22 cellular contexts compared by ENCODE assay signal in the genomic region with DNA sequence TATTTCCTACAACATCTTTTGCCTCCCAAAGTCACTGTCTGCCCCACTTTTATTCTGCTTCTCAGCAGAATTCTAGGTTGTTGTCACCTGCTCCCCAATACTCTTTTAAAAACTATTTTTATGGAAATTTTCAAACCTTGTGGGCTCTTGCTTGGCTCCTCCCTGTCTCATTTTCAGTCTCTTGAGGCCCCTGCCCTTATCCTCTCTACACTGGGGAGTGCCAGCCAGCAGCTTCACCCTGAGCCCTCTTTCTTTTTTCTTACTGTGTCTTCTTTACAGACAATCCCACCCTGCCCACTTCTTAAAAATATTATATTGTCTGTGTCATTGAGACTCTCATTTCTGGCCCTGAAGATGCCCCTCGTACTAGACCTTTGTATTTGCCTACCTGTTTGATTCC.
A peak's percentile ranks its signal among the peaks of the same experiment; 100 is the strongest.
DNase-seq lines count a peak whose midpoint lies in the region; ATAC-seq and TF ChIP-seq lines count a peak whose summit lies in the region.
"Had no signal": no experiment of that assay in that cellular context is flagged by ENCODE, and none has a peak within 500 bp of the region (broad histone marks: within the 10 kb centered on the region; RNA-seq: fewer than 3 reads in every experiment).

No MANE protein-coding gene starts in this region.

- peak overlapping the region; percentile 85 for H3K4me3 Mint-ChIP-seq in activated CD4-positive, alpha-beta T cell treated with anti-CD3 and anti-CD28 coated beads, Interleukin-2, amount 10 ng/mL, durations not matched to agents 24 days and 14 days
- H3K4me3 Mint-ChIP-seq in CD4-positive, alpha-beta T cell: no peak overlapping the region
- peak overlapping the region; percentile 50 for H3K4me3 Mint-ChIP-seq in activated CD8-positive, alpha-beta T cell treated with anti-CD3 and anti-CD28 coated beads for 36 hours
- H3K4me3 Mint-ChIP-seq in endodermal cell: no peak overlapping the region
- H3K4me3 Mint-ChIP-seq: B cell had no signal

- H3K36me3 ChIP-seq in endodermal cell (ENCODE audit: control insufficient read depth, insufficient read depth, low read length): peaks cover 6% of the 10 kb centered on the region
- H3K36me3 ChIP-seq: brain microvascular endothelial cell, vagina had no signal

- H3K27ac ChIP-seq in CD4-positive, alpha-beta T cell (ENCODE audit: low read depth, low read length): no peak overlapping the region
- H3K27ac ChIP-seq in endodermal cell (ENCODE audit: low read depth, low read length): no peak overlapping the region
- H3K27ac ChIP-seq: brain microvascular endothelial cell, foreskin keratinocyte, suprapubic skin, vagina had no signal

- H3K9me3 ChIP-seq in CD4-positive, alpha-beta T cell (ENCODE audit: control insufficient read depth, low read length): no peaks in the 10 kb centered on the region
- H3K9me3 ChIP-seq in endodermal cell (ENCODE audit: control insufficient read depth, low read length): no peaks in the 10 kb centered on the region
- H3K9me3 ChIP-seq: suprapubic skin, vagina had no signal

- peak; percentile 57 for ATAC-seq in CD4-positive, alpha-beta T cell (ENCODE audit: poor library complexity)
- no peak for ATAC-seq in activated CD8-positive, alpha-beta T cell treated with anti-CD3 and anti-CD28 coated beads for 36 hours
- ATAC-seq in GM18502 (IDR thresholded peaks at IDR 0.05; ENCODE audit: poor library complexity, unreplicated experiment): no peak

- no peak overlapping the region for H3K4me3 ChIP-seq in endodermal cell (ENCODE audit: low read length)
- H3K4me3 ChIP-seq: suprapubic skin, vagina had no signal

- 98 to 100% methylated on average over 1 of the region's 1 CpG for WGBS in endodermal cell (ENCODE audit: insufficient coverage in 1 of 2, insufficient read length in 1 of 2), 2 experiments

- CTCF ChIA-PET in CD4-positive, alpha-beta T cell (lab: Charles Lee): no interaction called here
- CTCF ChIA-PET in activated CD8-positive, alpha-beta T cell treated with anti-CD3 and anti-CD28 coated beads for 36 hours (lab: Charles Lee): interaction anchor here (1.1 to 1.5 kb wide), 2 partner anchors 81 to 181 kb away, joined by 3 to 4 read pairs; no protein-coding TSS in a partner anchor

- POLR2A ChIA-PET in CD4-positive, alpha-beta T cell (lab: Charles Lee): interaction anchor here (1.4 to 3.1 kb wide), 2 partner anchors 15 to 119 kb away, joined by 4 to 25 read pairs; partner anchors contain the start of gene RABGEF1
- POLR2A ChIA-PET in activated CD8-positive, alpha-beta T cell treated with anti-CD3 and anti-CD28 coated beads for 36 hours (lab: Charles Lee): interaction anchor here (0.5 to 1.6 kb wide), 3 partner anchors 12 to 117 kb away, joined by 3 to 6 read pairs (median 4); no protein-coding TSS in a partner anchor

- H3K9me3 Mint-ChIP-seq in activated CD4-positive, alpha-beta T cell treated with anti-CD3 and anti-CD28 coated beads, Interleukin-2, amount 10 ng/mL, durations not matched to agents 24 days and 14 days: no peaks in the 10 kb centered on the region
- H3K9me3 Mint-ChIP-seq in CD4-positive, alpha-beta T cell: no peaks in the 10 kb centered on the region
- no peaks in the 10 kb centered on the region for H3K9me3 Mint-ChIP-seq in activated CD8-positive, alpha-beta T cell treated with anti-CD3 and anti-CD28 coated beads for 36 hours
- no peaks in the 10 kb centered on the region for H3K9me3 Mint-ChIP-seq in endodermal cell

- peaks cover 15% of the 10 kb centered on the region for H3K4me1 Mint-ChIP-seq in activated CD4-positive, alpha-beta T cell treated with anti-CD3 and anti-CD28 coated beads, Interleukin-2, amount 10 ng/mL, durations not matched to agents 24 days and 14 days
- H3K4me1 Mint-ChIP-seq in CD4-positive, alpha-beta T cell (ENCODE audit: low read depth): peaks cover 15% of the 10 kb centered on the region
- H3K4me1 Mint-ChIP-seq in activated CD8-positive, alpha-beta T cell treated with anti-CD3 and anti-CD28 coated beads for 36 hours (ENCODE audit: low read depth): peaks cover 15% of the 10 kb centered on the region
- H3K4me1 Mint-ChIP-seq in endodermal cell: peaks cover 2% of the 10 kb centered on the region
- H3K4me1 Mint-ChIP-seq: B cell had no signal

- peak overlapping the region; percentile 100 for H3K27ac Mint-ChIP-seq in activated CD4-positive, alpha-beta T cell treated with anti-CD3 and anti-CD28 coated beads, Interleukin-2, amount 10 ng/mL, durations not matched to agents 24 days and 14 days
- H3K27ac Mint-ChIP-seq in CD4-positive, alpha-beta T cell: peak overlapping the region; percentile 93
- peak overlapping the region; percentile 94 for H3K27ac Mint-ChIP-seq in activated CD8-positive, alpha-beta T cell treated with anti-CD3 and anti-CD28 coated beads for 36 hours
- H3K27ac Mint-ChIP-seq in endodermal cell: peak overlapping the region; percentile 40
- H3K27ac Mint-ChIP-seq: B cell had no signal

- no peak for TF ChIP-seq CTCF in CD4-positive, alpha-beta T cell (IDR thresholded peaks at IDR 0.05)
- TF ChIP-seq CTCF in activated CD8-positive, alpha-beta T cell treated with anti-CD3 and anti-CD28 coated beads for 36 hours (IDR thresholded peaks at IDR 0.05): no peak
- no peak for TF ChIP-seq CTCF in endodermal cell (conservative IDR thresholded peaks at IDR 0.05)

- no peak for DNase-seq in activated CD4-positive, alpha-beta T cell treated with anti-CD3 and anti-CD28 coated beads, Interleukin-2, amount 10 ng/mL, durations not matched to agents 24 days and 14 days
- no peak for DNase-seq in activated CD4-positive, alpha-beta T cell treated with anti-CD3 and anti-CD28 coated beads, Interleukin-2, amount 50 U/mL, for 4 hours
- no peak for DNase-seq in CD4-positive, alpha-beta T cell
- DNase-seq in activated CD8-positive, alpha-beta T cell treated with anti-CD3 and anti-CD28 coated beads for 36 hours: no peak
- no peak for DNase-seq in endodermal cell
- DNase-seq in SIG-M5 (lab: John Stamatoyannopoulos, UW): no peak
- DNase-seq in NCI-H774 (lab: John Stamatoyannopoulos, UW): no peak
- DNase-seq: activated CD4-positive, CD25-positive, alpha-beta regulatory T cell; brain microvascular endothelial cell; dermis blood vessel endothelial cell; foreskin keratinocyte; HCEC 1CT; KBM-7; mammary epithelial cell; NCI-H187 treated with DMSO at 0.1 percent for 48 hours; NCI-H226; retina; T1000 had no signal

- peaks cover 5% of the 10 kb centered on the region for H3K36me3 Mint-ChIP-seq in activated CD4-positive, alpha-beta T cell treated with anti-CD3 and anti-CD28 coated beads, Interleukin-2, amount 10 ng/mL, durations not matched to agents 24 days and 14 days (ENCODE audit: low read depth)
- peaks cover 43% of the 10 kb centered on the region for H3K36me3 Mint-ChIP-seq in CD4-positive, alpha-beta T cell (ENCODE audit: low read depth)
- H3K36me3 Mint-ChIP-seq in activated CD8-positive, alpha-beta T cell treated with anti-CD3 and anti-CD28 coated beads for 36 hours (ENCODE audit: low read depth): peaks cover 2% of the 10 kb centered on the region
- peaks cover 12% of the 10 kb centered on the region for H3K36me3 Mint-ChIP-seq in endodermal cell (ENCODE audit: low read depth)

- no peaks in the 10 kb centered on the region for H3K27me3 Mint-ChIP-seq in activated CD4-positive, alpha-beta T cell treated with anti-CD3 and anti-CD28 coated beads, Interleukin-2, amount 10 ng/mL, durations not matched to agents 24 days and 14 days
- no peaks in the 10 kb centered on the region for H3K27me3 Mint-ChIP-seq in CD4-positive, alpha-beta T cell
- H3K27me3 Mint-ChIP-seq in activated CD8-positive, alpha-beta T cell treated with anti-CD3 and anti-CD28 coated beads for 36 hours: no peaks in the 10 kb centered on the region
- H3K27me3 Mint-ChIP-seq in endodermal cell (ENCODE audit: insufficient read depth): no peaks in the 10 kb centered on the region
- H3K27me3 Mint-ChIP-seq: B cell had no signal

- H3K27me3 ChIP-seq in CD4-positive, alpha-beta T cell (ENCODE audit: control insufficient read depth, insufficient read depth, low read length): no peaks in the 10 kb centered on the region
- no peaks in the 10 kb centered on the region for H3K27me3 ChIP-seq in endodermal cell (ENCODE audit: control insufficient read depth, insufficient read depth, low read length, poor library complexity, severe bottlenecking)
- H3K27me3 ChIP-seq: brain microvascular endothelial cell, foreskin keratinocyte, suprapubic skin, vagina had no signal

- intact Hi-C loops in activated CD4-positive, alpha-beta T cell treated with anti-CD3 and anti-CD28 coated beads, Interleukin-2, amount 10 ng/mL, durations not matched to agents 24 days and 14 days (cut with micrococcal nuclease): no loop called here
- intact Hi-C loops in CD4-positive, alpha-beta T cell (cut with DNase I, micrococcal nuclease): no loop called here
- intact Hi-C loops in activated CD8-positive, alpha-beta T cell treated with anti-CD3 and anti-CD28 coated beads for 36 hours (cut with micrococcal nuclease): no loop called here

- H3K4me1 ChIP-seq in endodermal cell (ENCODE audit: control insufficient read depth, insufficient read depth, low read length): no peaks in the 10 kb centered on the region
- H3K4me1 ChIP-seq: foreskin keratinocyte, suprapubic skin, vagina had no signal

- H3K9ac ChIP-seq in endodermal cell (ENCODE audit: extremely low read depth, low read length, poor library complexity, severe bottlenecking): no peak overlapping the region

Comparison
In these comparisons a context has a peak if more than half of its experiments do, and no peak if none do; other contexts are left out.
1. H3K27ac Mint-ChIP-seq: peak in every context shown above with its lines; median percentile 100 in activated CD4-positive, alpha-beta T cell treated with anti-CD3 and anti-CD28 coated beads, Interleukin-2, amount 10 ng/mL, durations not matched to agents 24 days and 14 days; 94 in activated CD8-positive, alpha-beta T cell treated with anti-CD3 and anti-CD28 coated beads for 36 hours; 93 in CD4-positive, alpha-beta T cell; 40 in endodermal cell.
2. H3K4me3 Mint-ChIP-seq: peak in activated CD4-positive, alpha-beta T cell treated with anti-CD3 and anti-CD28 coated beads, Interleukin-2, amount 10 ng/mL, durations not matched to agents 24 days and 14 days (single experiment) and activated CD8-positive, alpha-beta T cell treated with anti-CD3 and anti-CD28 coated beads for 36 hours (single experiment); none in CD4-positive, alpha-beta T cell (single experiment) and endodermal cell (single experiment).